Comparison of ENCODE assay signal across 18 cellular contexts in genomic region chr16:82874251-82874650, GRCh38.
"Had no signal": no experiment of that assay in that cellular context is flagged by ENCODE, and none has a peak within 500 bp of the region (broad histone marks: within the 10 kb centered on the region; RNA-seq: fewer than 3 reads in every experiment).

No MANE protein-coding gene starts in this region.

- DNase-seq: activated CD4-positive, alpha-beta memory T cell treated with anti-CD3 and anti-CD28 coated beads for 36 hours; activated CD4-positive, alpha-beta T cell treated with anti-CD3 and anti-CD28 coated beads for 36 hours; activated naive CD4-positive, alpha-beta T cell treated with Interleukin-2 at 50 U/mL for 16 hours; activated T-cell treated with anti-CD3 and anti-CD28 coated beads for 4 hours; effector CD4-positive, alpha-beta T cell; hippocampal formation; kidney; mammary epithelial cell; nephron progenitor cell; occipital lobe; right cardiac atrium; stimulated activated CD4-positive, alpha-beta T cell treated with anti-CD3 and anti-CD28 coated beads, Interleukin-2, amount 100 ng/mL, for 24 hours; stimulated activated naive CD8-positive, alpha-beta T cell treated with anti-CD3 and anti-CD28 coated beads, Interleukin-15, Interleukin-2, amounts not matched to agents 100 U/mL and 50 U/mL, for 24 hours; substantia nigra; SW 1271; T-helper 2 cell had no signal

- ATAC-seq: activated CD4-positive, alpha-beta T cell treated with anti-CD3 and anti-CD28 coated beads for 36 hours; activated T-helper 17 cell treated with anti-CD3 and anti-CD28 coated beads, Interleukin-2, amount 50 U/mL, for 72 hours; left lobe of liver; stimulated activated naive CD8-positive, alpha-beta T cell treated with anti-CD3 and anti-CD28 coated beads, Interleukin-15, Interleukin-2, amounts not matched to agents 100 U/mL and 50 U/mL, for 24 hours had no signal
